In the genomic region with DNA sequence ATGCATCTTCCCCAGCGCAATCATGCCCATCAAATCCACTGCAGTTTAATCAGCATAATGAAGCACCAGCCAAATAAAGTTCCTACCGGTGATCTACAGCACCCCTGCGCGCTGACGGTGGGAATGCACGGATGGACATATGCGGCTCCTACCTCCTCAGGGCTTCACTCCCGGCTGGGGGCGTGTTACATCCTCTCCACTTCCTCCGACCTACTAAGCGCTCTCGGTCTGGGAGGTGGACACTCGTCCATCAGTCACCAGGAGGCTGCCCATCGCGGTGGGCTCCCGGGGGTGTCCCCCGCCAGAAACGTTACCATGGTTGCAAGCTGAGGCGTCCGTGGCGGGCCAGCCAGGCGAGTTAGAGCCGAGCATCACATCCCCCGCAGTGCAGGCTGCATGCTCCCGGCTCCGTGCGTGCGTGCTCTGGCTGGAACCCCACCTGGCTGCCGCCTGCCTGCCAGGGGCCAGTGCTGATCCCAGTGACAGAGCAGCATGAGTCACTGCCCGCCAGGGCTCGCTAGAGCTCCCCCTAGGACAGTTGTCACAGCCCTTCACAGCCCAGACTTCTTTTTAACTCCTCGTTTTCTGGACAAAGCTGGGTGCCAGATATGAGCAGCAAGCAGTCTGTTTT, we compare ENCODE assay signal across 9 cellular contexts.
A peak's percentile ranks its signal among the peaks of the same experiment; 100 is the strongest.
DNase-seq lines count a peak whose midpoint lies in the region; ATAC-seq and TF ChIP-seq lines count a peak whose summit lies in the region.
"Had no signal": no experiment of that assay in that cellular context is flagged by ENCODE, and none has a peak within 500 bp of the region (broad histone marks: within the 10 kb centered on the region; RNA-seq: fewer than 3 reads in every experiment).

No MANE protein-coding gene starts in this region.

- H3K27ac Mint-ChIP-seq in T-helper 2 cell treated with Interferon-gamma antibody and Interleukin-4, amounts not matched to agents 5 μg/mL and 100 μg/mL, for 36 hours: no peak overlapping the region

- H3K27ac ChIP-seq in foreskin keratinocyte: no peak overlapping the region

- no peak overlapping the region for H3K4me3 Mint-ChIP-seq in T-helper 2 cell treated with Interferon-gamma antibody and Interleukin-4, amounts not matched to agents 5 μg/mL and 100 μg/mL, for 36 hours

- ATAC-seq in SK-N-SH treated with all-trans-retinoic acid at 6 μM for 48 hours: peak; percentile 96
- peak; percentile 98 for ATAC-seq in foreskin keratinocyte
- ATAC-seq in HG02981 (IDR thresholded peaks at IDR 0.05; ENCODE audit: unreplicated experiment): no peak
- ATAC-seq: GM12878 had no signal

- H3K4me1 Mint-ChIP-seq in T-helper 2 cell treated with Interferon-gamma antibody and Interleukin-4, amounts not matched to agents 5 μg/mL and 100 μg/mL, for 36 hours (ENCODE audit: low read depth): peaks cover 6% of the 10 kb centered on the region

- H3K27me3 ChIP-seq in foreskin keratinocyte: no peaks in the 10 kb centered on the region

- DNase-seq in stimulated activated CD4-positive, alpha-beta T cell treated with anti-CD3 and anti-CD28 coated beads, Interleukin-15, amount 100 ng/mL, for 24 hours: peak; percentile 14
- no peak for DNase-seq in stimulated activated CD4-positive, alpha-beta T cell treated with anti-CD3 and anti-CD28 coated beads, Interleukin-12 subunit alpha, Interleukin-12 subunit beta, amount 100 ng/mL, for 4 hours
- DNase-seq in foreskin keratinocyte: peak; percentile 44 to 68
- peak; percentile 69 for DNase-seq in occipital lobe (lab: John Stamatoyannopoulos, UW)
- DNase-seq in SKM-1 treated with dmso at 0.1 percent for 144 hours (lab: John Stamatoyannopoulos, UW; ENCODE audit: unreplicated experiment): no peak
- no peak for DNase-seq in T-helper 2 cell treated with Interferon-gamma antibody and Interleukin-4, amounts not matched to agents 5 μg/mL and 100 μg/mL, for 36 hours (ENCODE audit: low spot score)

- peaks cover 19% of the 10 kb centered on the region for H3K4me1 ChIP-seq in foreskin keratinocyte

- TF ChIP-seq CTCF in foreskin keratinocyte (conservative IDR thresholded peaks at IDR 0.05): peak; percentile 70

- no peaks in the 10 kb centered on the region for H3K27me3 Mint-ChIP-seq in T-helper 2 cell treated with Interferon-gamma antibody and Interleukin-4, amounts not matched to agents 5 μg/mL and 100 μg/mL, for 36 hours (ENCODE audit: low read depth)

- peaks cover 52% of the 10 kb centered on the region for H3K36me3 Mint-ChIP-seq in T-helper 2 cell treated with Interferon-gamma antibody and Interleukin-4, amounts not matched to agents 5 μg/mL and 100 μg/mL, for 36 hours (ENCODE audit: low read depth)

- peaks cover 8% of the 10 kb centered on the region for H3K9me3 Mint-ChIP-seq in T-helper 2 cell treated with Interferon-gamma antibody and Interleukin-4, amounts not matched to agents 5 μg/mL and 100 μg/mL, for 36 hours

TF ChIP-seq in SK-N-SH treated with all-trans-retinoic acid at 6 μM for 48 hours, 23 proteins besides CTCF, POLR2A, EP300 and RAD21:
- TF ChIP-seq TOX (CRISPR knock-in tag; IDR thresholded peaks at IDR 0.05; ENCODE audit: borderline replicate concordance): no peak
- peak; percentile 41; the same call in 1 of the 2 replicates for TF ChIP-seq TCF4 (CRISPR knock-in tag; IDR thresholded peaks at IDR 0.05; ENCODE audit: borderline replicate concordance)
TF ChIP-seq in SK-N-SH treated with all-trans-retinoic acid at 6 μM for 48 hours: peak in this region for 1.

Comparison
In these comparisons a context has a peak if more than half of its experiments do, and no peak if none do; other contexts are left out.
1. DNase-seq: peak in stimulated activated CD4-positive, alpha-beta T cell treated with anti-CD3 and anti-CD28 coated beads, Interleukin-15, amount 100 ng/mL, for 24 hours (single experiment), foreskin keratinocyte (2 of 2) and occipital lobe (single experiment); none in stimulated activated CD4-positive, alpha-beta T cell treated with anti-CD3 and anti-CD28 coated beads, Interleukin-12 subunit alpha, Interleukin-12 subunit beta, amount 100 ng/mL, for 4 hours (single experiment), SKM-1 treated with dmso at 0.1 percent for 144 hours (single experiment) and T-helper 2 cell treated with Interferon-gamma antibody and Interleukin-4, amounts not matched to agents 5 μg/mL and 100 μg/mL, for 36 hours (single experiment).